ENCODE assay signal across 8 cellular contexts in the genomic region with DNA sequence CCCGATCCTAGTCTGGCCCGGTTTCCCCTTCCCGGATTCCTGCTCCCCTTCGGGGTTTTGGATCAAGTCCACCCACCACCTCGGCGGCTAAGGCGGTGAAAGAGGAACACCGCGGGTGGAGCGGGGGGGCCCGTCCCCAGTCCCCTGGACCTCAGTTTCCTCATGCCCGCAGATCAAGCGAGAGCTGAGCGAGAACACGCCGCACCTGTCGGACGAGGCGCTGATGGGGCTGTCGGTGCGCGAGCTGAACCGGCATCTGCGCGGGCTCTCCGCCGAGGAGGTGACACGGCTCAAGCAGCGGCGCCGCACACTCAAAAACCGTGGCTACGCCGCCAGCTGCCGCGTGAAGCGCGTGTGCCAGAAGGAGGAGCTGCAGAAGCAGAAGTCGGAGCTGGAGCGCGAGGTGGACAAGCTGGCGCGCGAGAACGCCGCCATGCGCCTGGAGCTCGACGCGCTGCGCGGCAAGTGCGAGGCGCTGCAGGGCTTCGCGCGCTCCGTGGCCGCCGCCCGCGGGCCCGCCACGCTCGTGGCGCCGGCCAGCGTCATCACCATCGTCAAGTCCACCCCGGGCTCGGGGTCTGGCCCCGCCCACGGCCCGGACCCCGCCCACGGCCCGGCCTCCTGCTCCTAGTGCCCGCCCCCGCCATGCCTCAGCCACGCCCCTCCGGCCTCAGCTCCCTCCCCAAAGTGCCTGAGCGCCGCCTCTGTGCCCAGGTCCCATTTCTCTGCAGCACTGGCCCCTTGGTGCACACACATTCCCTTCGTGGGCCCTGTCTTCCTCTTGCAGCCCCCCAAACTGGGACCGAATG. TPM values are rescaled to one million over a fixed set of nuclear protein-coding genes. Genes with fewer than 3 reads are reported as not detected.
DNase-seq lines count a peak whose midpoint lies in the region; ATAC-seq and TF ChIP-seq lines count a peak whose summit lies in the region.

No MANE protein-coding gene starts in this region.

- TF ChIP-seq CTCF in 22Rv1 (IDR thresholded peaks at IDR 0.05) (peak; percentile 39), chondrocyte (IDR thresholded peaks at IDR 0.05) (peak; percentile 31), right lobe of liver (IDR thresholded peaks at IDR 0.05) (peak in 3 of 4 donors; percentile 20 to 30 (median 25)), osteocyte (IDR thresholded peaks at IDR 0.05) (no peak)

- H3K36me3 Mint-ChIP-seq in chondrocyte (ENCODE audit: low read depth) (peaks cover 6% of the 10 kb centered on the region), osteocyte (ENCODE audit: unreplicated experiment) (peaks cover 12% of the 10 kb centered on the region)

- no peaks in the 10 kb centered on the region for H3K9me3 ChIP-seq in right lobe of liver

- H3K4me1 Mint-ChIP-seq in chondrocyte (ENCODE audit: low read depth) (peaks cover 35% of the 10 kb centered on the region), osteocyte (ENCODE audit: unreplicated experiment) (peaks cover 42% of the 10 kb centered on the region)

- DNase-seq in H7 = peak; percentile 99
- no peak for DNase-seq in chondrocyte (ENCODE audit: low spot score)
- peak; percentile 90 to 94 (median 90) for DNase-seq in right lobe of liver
- DNase-seq in stimulated activated CD8-positive, alpha-beta memory T cell treated with anti-CD3 and anti-CD28 coated beads, Interleukin-12 subunit alpha, Interleukin-12 subunit beta, amount 100 ng/mL, for 4 hours (ENCODE audit: low read depth) = peak; percentile 50
- DNase-seq in NCI-H1930 (lab: John Stamatoyannopoulos, UW) = no peak
- no peak for DNase-seq in osteocyte (ENCODE audit: extremely low spot score, unreplicated experiment)

- intact Hi-C loops in right lobe of liver (cut with DNase I) = no loop called here

- peak overlapping the region; percentile 58 for H3K27ac ChIP-seq in 22Rv1
- peak overlapping the region; percentile 63 to 92 (median 79) for H3K27ac ChIP-seq in right lobe of liver

- TF ChIP-seq POLR2A in right lobe of liver (IDR thresholded peaks at IDR 0.05) = peak; percentile 41

- no peak overlapping the region for H3K27ac Mint-ChIP-seq in chondrocyte (ENCODE audit: unreplicated experiment)
- no peak overlapping the region for H3K27ac Mint-ChIP-seq in osteocyte (ENCODE audit: unreplicated experiment)

- ATAC-seq in activated CD4-positive, CD25-positive, alpha-beta regulatory T cell treated with anti-CD3 and anti-CD28 coated beads, Interleukin-2, amount 50 U/mL, for 24 hours = peak; percentile 48 to 55
- peak; percentile 58 to 92 (median 87) for ATAC-seq in right lobe of liver

- 13% methylated on average over 3 of the region's 85 CpGs for WGBS in right lobe of liver (ENCODE audit: insufficient coverage, low coverage, low lambda C conversion rate, missing lambda C conversion rate)

- H3K27me3 Mint-ChIP-seq in chondrocyte (ENCODE audit: low read depth) (no peaks in the 10 kb centered on the region), osteocyte (ENCODE audit: unreplicated experiment) (no peaks in the 10 kb centered on the region)

- no peak overlapping the region for H3K4me3 Mint-ChIP-seq in chondrocyte (ENCODE audit: unreplicated experiment)
- H3K4me3 Mint-ChIP-seq in osteocyte (ENCODE audit: unreplicated experiment) = no peak overlapping the region

- H3K9me3 Mint-ChIP-seq in chondrocyte (ENCODE audit: low read depth) (no peaks in the 10 kb centered on the region), osteocyte (ENCODE audit: unreplicated experiment) (no peaks in the 10 kb centered on the region)

- peak overlapping the region; percentile 57 for H3K4me3 ChIP-seq in H7 (ENCODE audit: insufficient read depth, low read depth, low read length)
- H3K4me3 ChIP-seq in right lobe of liver = peak overlapping the region; percentile 23 to 57 (median 51)

- H3K36me3 ChIP-seq in H7 (replicated peaks; ENCODE audit: control insufficient read depth, insufficient read depth, low read length) (no peaks in the 10 kb centered on the region; the same call in 1 of the 2 replicates), right lobe of liver (no peaks in the 10 kb centered on the region)

- H3K27me3 ChIP-seq in H7 (ENCODE audit: control insufficient read depth, insufficient read depth, low read length) = peaks cover 15% of the 10 kb centered on the region
- no peaks in the 10 kb centered on the region for H3K27me3 ChIP-seq in right lobe of liver

- peaks cover 0 to 30% (median 7%) of the 10 kb centered on the region in 4 donors for H3K4me1 ChIP-seq in right lobe of liver

RNA-seq across cellular contexts. Expression of gene MAFF, which starts 12.7 kb away (rescaled TPM):
- total RNA-seq in H7 (2014; rRNA removed; shearing (Covaris generic)) = 2.6 and 5.3 TPM in 2 replicates
- total RNA-seq in chondrocyte (1.7 to 9.9 TPM (median 8.5 TPM) in 3 replicates), right lobe of liver (10 to 100 TPM in 3 of 6 experiments, 1 to 10 TPM in 3; 2.6 to 30.6 (median 11.0) TPM), osteocyte (9.9 and 17.0 TPM in 2 replicates)

RNA-seq across cellular contexts. Expression of gene PLA2G6, which starts 32.8 kb away (rescaled TPM):
- total RNA-seq in H7 (2014; rRNA removed; shearing (Covaris generic)) = 23.4 and 49.6 TPM in 2 replicates
- total RNA-seq in chondrocyte (16.3 to 30.2 TPM (median 21.0 TPM) in 3 replicates), right lobe of liver (10 to 100 TPM in 5 of 6 experiments, 1 to 10 TPM in 1; 8.1 to 32.9 (median 19.8) TPM), osteocyte (41.6 and 48.8 TPM in 2 replicates)

RNA-seq across cellular contexts. Expression of gene TMEM184B, which starts 58.4 kb away (rescaled TPM):
- 44.5 and 46.9 TPM in 2 replicates for total RNA-seq in H7 (2014; rRNA removed; shearing (Covaris generic))
- 117 to 121 TPM (median 121 TPM) in 3 replicates for total RNA-seq in chondrocyte
- 10 to 100 TPM in 5 of 6 experiments, 1 to 10 TPM in 1; 7.9 to 42.6 (median 16.9) TPM for total RNA-seq in right lobe of liver
- total RNA-seq in osteocyte = 88.0 and 90.5 TPM in 2 replicates

Comparison
In these comparisons a context has a peak if more than half of its experiments do, and no peak if none do; other contexts are left out.
1. DNase-seq: peak in H7 (single experiment), right lobe of liver (3 of 3) and stimulated activated CD8-positive, alpha-beta memory T cell treated with anti-CD3 and anti-CD28 coated beads, Interleukin-12 subunit alpha, Interleukin-12 subunit beta, amount 100 ng/mL, for 4 hours (single experiment); none in chondrocyte (single experiment), NCI-H1930 (0 of 2) and osteocyte (single experiment).